ENCODE assay signal across 21 cellular contexts in genomic region chr4:187922274-187922673, GRCh38.
A peak's percentile ranks its signal among the peaks of the same experiment; 100 is the strongest.
DNase-seq lines count a peak whose midpoint lies in the region; TF ChIP-seq lines count a peak whose summit lies in the region.
"Had no signal": no experiment of that assay in that cellular context is flagged by ENCODE, and none has a peak within 500 bp of the region (broad histone marks: within the 10 kb centered on the region; RNA-seq: fewer than 3 reads in every experiment).

No MANE protein-coding gene starts in this region.

- H3K4me3 ChIP-seq in A673 (ENCODE audit: low read depth, low read length, poor library complexity, severe bottlenecking) (no peak overlapping the region), MG63 (no peak overlapping the region), osteoblast (ENCODE audit: insufficient read depth, low read length) (no peak overlapping the region)
- H3K4me3 ChIP-seq: BLaER1, GM23248 had no signal

- no peaks in the 10 kb centered on the region for H3K27me3 Mint-ChIP-seq in type B pancreatic cell
- H3K27me3 Mint-ChIP-seq: CD4-positive, CD25-positive, alpha-beta regulatory T cell had no signal

- H3K27ac ChIP-seq in A673 (ENCODE audit: low read depth, low read length, poor library complexity, severe bottlenecking) (no peak overlapping the region), osteoblast (ENCODE audit: low read depth, low read length) (no peak overlapping the region)
- H3K27ac ChIP-seq: 22Rv1, BLaER1, GM23248 had no signal

- no peaks in the 10 kb centered on the region for H4K20me1 ChIP-seq in osteoblast (ENCODE audit: insufficient read depth, low read length)
- H4K20me1 ChIP-seq: BLaER1 had no signal

- H3K36me3 Mint-ChIP-seq in type B pancreatic cell, result no peaks in the 10 kb centered on the region
- H3K36me3 Mint-ChIP-seq: CD4-positive, CD25-positive, alpha-beta regulatory T cell had no signal

- H3K4me1 ChIP-seq in A673 (ENCODE audit: insufficient read depth, low read length, poor library complexity, severe bottlenecking) (no peaks in the 10 kb centered on the region), osteoblast (ENCODE audit: insufficient read depth, low read length) (no peaks in the 10 kb centered on the region)
- H3K4me1 ChIP-seq: BLaER1 had no signal

- no peaks in the 10 kb centered on the region for H3K9me3 ChIP-seq in A673 (ENCODE audit: low read depth, low read length, poor library complexity, severe bottlenecking)
- H3K9me3 ChIP-seq in MG63, result no peaks in the 10 kb centered on the region
- H3K9me3 ChIP-seq in osteoblast (ENCODE audit: low read depth, low read length), result no peaks in the 10 kb centered on the region
- H3K9me3 ChIP-seq: BLaER1 had no signal

- intact Hi-C loops in A673 (cut with micrococcal nuclease; ENCODE audit: unreplicated experiment), result no loop called here

- H3K4me1 Mint-ChIP-seq in type B pancreatic cell (ENCODE audit: unreplicated experiment), result peaks cover 7% of the 10 kb centered on the region
- H3K4me1 Mint-ChIP-seq: CD4-positive, CD25-positive, alpha-beta regulatory T cell had no signal

- H3K79me2 ChIP-seq in osteoblast (ENCODE audit: insufficient read depth, low read length), result no peaks in the 10 kb centered on the region

- TF ChIP-seq CTCF in A673 (conservative IDR thresholded peaks at IDR 0.05; ENCODE audit: low read depth, low read length) (no peak), osteoblast (IDR thresholded peaks at IDR 0.05; ENCODE audit: extremely low read depth, low read depth, low read length) (no peak), type B pancreatic cell (conservative IDR thresholded peaks at IDR 0.05) (no peak)

- H3K27me3 ChIP-seq in A673 (replicated peaks; ENCODE audit: insufficient read depth, low read depth, low read length, poor library complexity) (no peaks in the 10 kb centered on the region), MG63 (no peaks in the 10 kb centered on the region), osteoblast (ENCODE audit: insufficient read depth, low read length) (no peaks in the 10 kb centered on the region)
- H3K27me3 ChIP-seq: BLaER1 had no signal

- H3K36me3 ChIP-seq in A673 (ENCODE audit: insufficient read depth, low read length, poor library complexity, severe bottlenecking) (no peaks in the 10 kb centered on the region), MG63 (no peaks in the 10 kb centered on the region), osteoblast (ENCODE audit: insufficient read depth, low read length) (no peaks in the 10 kb centered on the region)
- H3K36me3 ChIP-seq: BLaER1 had no signal

- H3K9me3 Mint-ChIP-seq in type B pancreatic cell, result peaks cover 6% of the 10 kb centered on the region

- DNase-seq in A673 (ENCODE audit: low spot score) (peak; percentile 7), MG63 (peak; percentile 55), dedifferentiated amniotic fluid mesenchymal stem cell (ENCODE audit: extremely low spot score) (peak; percentile 62), osteoblast (ENCODE audit: insufficient read length, low spot score, missing footprints) (no peak), DMS53 (lab: John Stamatoyannopoulos, UW) (no peak), type B pancreatic cell (ENCODE audit: extremely low spot score, unreplicated experiment) (no peak), NCI-H2227 treated with DMSO at 0.1 percent for 48 hours (lab: John Stamatoyannopoulos, UW) (no peak), retina (no peak)
- DNase-seq: ACHN; CD4-positive, CD25-positive, alpha-beta regulatory T cell; COR-L47; GM23248; H7; KBM-7; NCI-H1694; NCI-H2081; NCI-H2171; NCI-H524; NCI-H748 treated with DMSO at 0.1 percent for 48 hours had no signal

- POLR2A ChIA-PET in A673 (lab: Charles Lee; ENCODE audit: low non-redundant PET), result no interaction called here

- no peak overlapping the region for H3K27ac Mint-ChIP-seq in type B pancreatic cell
- H3K27ac Mint-ChIP-seq: CD4-positive, CD25-positive, alpha-beta regulatory T cell had no signal

- no TSS peak for BruUV-seq in A673 (replicated peaks; lab: Mats Ljungman, UMichigan)

- CTCF ChIA-PET in A673 (lab: Charles Lee), result no interaction called here

- no peak overlapping the region for H3K4me2 ChIP-seq in osteoblast (ENCODE audit: insufficient read depth, low read length)
- H3K4me2 ChIP-seq: BLaER1 had no signal

- peak overlapping the region; percentile 61 for H2AFZ ChIP-seq in osteoblast (ENCODE audit: low read length)
- H2AFZ ChIP-seq: GM23248 had no signal

- no peak overlapping the region for H3K4me3 Mint-ChIP-seq in type B pancreatic cell
- H3K4me3 Mint-ChIP-seq: CD4-positive, CD25-positive, alpha-beta regulatory T cell had no signal

Comparison
In these comparisons a context has a peak if more than half of its experiments do, and no peak if none do; other contexts are left out.
1. DNase-seq: peak in A673 (single experiment), MG63 (single experiment) and dedifferentiated amniotic fluid mesenchymal stem cell (single experiment); none in osteoblast (single experiment), DMS53 (single experiment), type B pancreatic cell (single experiment), NCI-H2227 treated with DMSO at 0.1 percent for 48 hours (single experiment) and retina (single experiment).